In the genomic region with DNA sequence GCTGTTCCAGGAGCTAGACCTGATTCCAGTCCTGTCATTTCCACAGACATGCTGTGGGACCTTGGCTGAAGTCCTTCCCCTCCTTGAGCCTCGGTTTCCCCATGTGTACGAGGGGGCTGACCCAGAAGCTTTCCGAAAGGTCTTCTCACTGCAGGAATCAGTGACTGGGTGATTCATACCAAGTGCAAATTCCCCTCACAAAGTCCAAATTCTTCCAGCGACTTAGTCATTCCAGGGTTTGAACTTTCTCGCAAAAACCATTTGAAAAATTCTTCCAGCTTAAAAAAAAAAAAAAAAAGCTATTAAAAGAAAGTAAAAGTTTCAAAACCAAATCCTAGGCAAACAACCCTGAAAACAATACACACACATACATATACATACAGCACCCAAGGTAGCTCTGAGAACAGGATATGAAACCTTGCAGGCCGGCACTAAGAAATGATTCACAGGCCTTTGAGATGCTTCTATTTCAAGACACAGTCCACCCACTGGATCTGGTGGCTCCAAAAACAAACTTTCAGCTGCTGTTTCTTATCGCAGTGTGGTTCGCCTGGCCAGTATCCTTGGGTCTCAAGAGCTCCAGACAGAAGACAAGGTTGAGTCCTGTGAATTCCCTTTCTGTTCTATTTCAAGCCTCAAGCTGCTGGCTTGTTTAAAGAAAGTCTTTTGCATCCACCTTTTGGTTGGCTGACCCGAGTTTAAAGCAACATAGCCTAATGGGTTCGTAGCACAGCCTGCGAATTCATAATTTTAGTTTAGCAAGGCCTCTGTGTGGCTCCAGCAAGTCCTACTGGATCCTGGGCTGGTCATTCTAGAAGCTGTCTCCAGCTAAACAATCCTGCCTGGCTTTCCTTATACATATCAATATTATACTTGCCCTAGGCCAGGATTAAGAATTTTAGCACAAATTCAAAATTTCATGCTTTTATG, we compare ENCODE assay signal across 8 cellular contexts. TPM values are rescaled to one million over a fixed set of nuclear protein-coding genes. Genes with fewer than 3 reads are reported as not detected.
DNase-seq lines count a peak whose midpoint lies in the region; ATAC-seq and TF ChIP-seq lines count a peak whose summit lies in the region.

No MANE protein-coding gene starts in this region.

- no peaks in the 10 kb centered on the region for H4K20me1 ChIP-seq in GM23338 (replicated peaks; ENCODE audit: insufficient read depth)

- no peak overlapping the region for H3K4me3 ChIP-seq in GM23338
- H3K4me3 ChIP-seq in brain microvascular endothelial cell (ENCODE audit: low read depth, low read length): peak overlapping the region; percentile 33

- H3K27me3 Mint-ChIP-seq in GM23338 (ENCODE audit: insufficient read depth, low read depth, poor library complexity) (peaks cover 8% of the 10 kb centered on the region), mesothelial cell of epicardium (ENCODE audit: low read depth) (no peaks in the 10 kb centered on the region)

- H3K27ac Mint-ChIP-seq in GM23338 (no peak overlapping the region), mesothelial cell of epicardium (peak overlapping the region; percentile 95)

- H3K4me1 ChIP-seq in GM23338 (ENCODE audit: insufficient read depth): peaks cover 11% of the 10 kb centered on the region

- no peaks in the 10 kb centered on the region for H3K79me2 ChIP-seq in GM23338 (replicated peaks; ENCODE audit: insufficient read depth)

- in situ Hi-C loops in GM13976 (cut with MboI; ENCODE audit: low sequenced_read_pairs, unreplicated experiment): no loop called here
- in situ Hi-C loops in brain microvascular endothelial cell (cut with HindIII; ENCODE audit: low pct_ligation_motif_present, low sequenced_read_pairs): no loop called here

- no peak overlapping the region for H3K4me2 ChIP-seq in GM23338

- H3F3A ChIP-seq in GM23338 (replicated peaks; ENCODE audit: low read depth): no peaks in the 10 kb centered on the region

- H3K9me3 Mint-ChIP-seq in GM23338 (peaks cover 7% of the 10 kb centered on the region; the same call in 1 of the 3 replicates), mesothelial cell of epicardium (peaks cover 6% of the 10 kb centered on the region)

- no peaks in the 10 kb centered on the region for H3K9me2 ChIP-seq in GM23338 (ENCODE audit: insufficient read depth)

- H3K36me3 Mint-ChIP-seq in GM23338 (ENCODE audit: low read depth) (peaks cover 4% of the 10 kb centered on the region; the same call in 1 of the 3 replicates), mesothelial cell of epicardium (no peaks in the 10 kb centered on the region)

- no peaks in the 10 kb centered on the region for H3K36me3 ChIP-seq in GM23338 (ENCODE audit: insufficient read depth)
- H3K36me3 ChIP-seq in brain microvascular endothelial cell (replicated peaks): no peaks in the 10 kb centered on the region

- DNase-seq in GM13976 (ENCODE audit: low spot score) (peak; percentile 74), GM23338 (ENCODE audit: low spot score) (no peak), NOMO-1 treated with DMSO at 0.1 percent for 48 hours (lab: John Stamatoyannopoulos, UW; ENCODE audit: unreplicated experiment) (peak; percentile 81), brain microvascular endothelial cell (peak; percentile 99), mesothelial cell of epicardium (ENCODE audit: low spot score in 2 of 2, unreplicated experiment in 2 of 2) (no peak), DMS53 (lab: John Stamatoyannopoulos, UW) (no peak), NCI-H1092 treated with DMSO at 0.1 percent for 48 hours (lab: John Stamatoyannopoulos, UW) (no peak)
- no peak for DNase-seq in central memory CD4-positive, alpha-beta T cell

- H3K27ac ChIP-seq in GM23338 (ENCODE audit: low read depth) (no peak overlapping the region), brain microvascular endothelial cell (peak overlapping the region; percentile 99)

- ATAC-seq in GM23338: no peak

- H3K4me1 Mint-ChIP-seq in GM23338 (peaks cover 31% of the 10 kb centered on the region), mesothelial cell of epicardium (peaks cover 45% of the 10 kb centered on the region)

- TF ChIP-seq CTCF in GM13976 (IDR thresholded peaks at IDR 0.05; ENCODE audit: borderline replicate concordance, control extremely low read depth, extremely low read depth, insufficient read depth, missing control alignments): no peak
- no peak for TF ChIP-seq CTCF in GM23338 (conservative IDR thresholded peaks at IDR 0.05; ENCODE audit: low read depth in 2 of 2)
- TF ChIP-seq CTCF in brain microvascular endothelial cell (IDR thresholded peaks at IDR 0.05; ENCODE audit: low read depth, low read length, missing control alignments): no peak
- TF ChIP-seq CTCF in mesothelial cell of epicardium (IDR thresholded peaks at IDR 0.05; ENCODE audit: unreplicated experiment): no peak

- H3K4me3 Mint-ChIP-seq in GM23338 (no peak overlapping the region; the same call in 2 of the 3 replicates), mesothelial cell of epicardium (no peak overlapping the region)

- H3K27me3 ChIP-seq in GM23338 (ENCODE audit: insufficient read depth): no peaks in the 10 kb centered on the region
- no peaks in the 10 kb centered on the region for H3K27me3 ChIP-seq in brain microvascular endothelial cell (replicated peaks)

- H2AFZ ChIP-seq in GM23338: peak overlapping the region; percentile 86

TF ChIP-seq in GM23338, 12 proteins besides CTCF, POLR2A, EP300 and RAD21 (continues in another document):
- TF ChIP-seq ZNF331 (CRISPR knock-in tag; IDR thresholded peaks at IDR 0.05; ENCODE audit: low read depth): no peak
- TF ChIP-seq, protein P1, sequence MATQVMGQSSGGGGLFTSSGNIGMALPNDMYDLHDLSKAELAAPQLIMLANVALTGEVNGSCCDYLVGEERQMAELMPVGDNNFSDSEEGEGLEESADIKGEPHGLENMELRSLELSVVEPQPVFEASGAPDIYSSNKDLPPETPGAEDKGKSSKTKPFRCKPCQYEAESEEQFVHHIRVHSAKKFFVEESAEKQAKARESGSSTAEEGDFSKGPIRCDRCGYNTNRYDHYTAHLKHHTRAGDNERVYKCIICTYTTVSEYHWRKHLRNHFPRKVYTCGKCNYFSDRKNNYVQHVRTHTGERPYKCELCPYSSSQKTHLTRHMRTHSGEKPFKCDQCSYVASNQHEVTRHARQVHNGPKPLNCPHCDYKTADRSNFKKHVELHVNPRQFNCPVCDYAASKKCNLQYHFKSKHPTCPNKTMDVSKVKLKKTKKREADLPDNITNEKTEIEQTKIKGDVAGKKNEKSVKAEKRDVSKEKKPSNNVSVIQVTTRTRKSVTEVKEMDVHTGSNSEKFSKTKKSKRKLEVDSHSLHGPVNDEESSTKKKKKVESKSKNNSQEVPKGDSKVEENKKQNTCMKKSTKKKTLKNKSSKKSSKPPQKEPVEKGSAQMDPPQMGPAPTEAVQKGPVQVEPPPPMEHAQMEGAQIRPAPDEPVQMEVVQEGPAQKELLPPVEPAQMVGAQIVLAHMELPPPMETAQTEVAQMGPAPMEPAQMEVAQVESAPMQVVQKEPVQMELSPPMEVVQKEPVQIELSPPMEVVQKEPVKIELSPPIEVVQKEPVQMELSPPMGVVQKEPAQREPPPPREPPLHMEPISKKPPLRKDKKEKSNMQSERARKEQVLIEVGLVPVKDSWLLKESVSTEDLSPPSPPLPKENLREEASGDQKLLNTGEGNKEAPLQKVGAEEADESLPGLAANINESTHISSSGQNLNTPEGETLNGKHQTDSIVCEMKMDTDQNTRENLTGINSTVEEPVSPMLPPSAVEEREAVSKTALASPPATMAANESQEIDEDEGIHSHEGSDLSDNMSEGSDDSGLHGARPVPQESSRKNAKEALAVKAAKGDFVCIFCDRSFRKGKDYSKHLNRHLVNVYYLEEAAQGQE (IDR thresholded peaks at IDR 0.05; ENCODE audit: unreplicated experiment): no peak
- no peak for TF ChIP-seq JUNB (IDR thresholded peaks at IDR 0.05; ENCODE audit: unreplicated experiment)
- no peak for TF ChIP-seq NANOG (IDR thresholded peaks at IDR 0.05; ENCODE audit: borderline replicate concordance)

RNA-seq across cellular contexts. Expression of a gene that starts 18.0 kb away (rescaled TPM):
- 153 and 164 TPM in 2 replicates for total RNA-seq in GM23338 (2014; rRNA removed; shearing (Covaris generic))
- polyA plus RNA-seq in GM23338 (2016; fragmentation: Nextera tagmentation; extraction: Ambion mirVana): 330 and 345 TPM in 2 replicates
- 456 to 487 TPM (median 468 TPM) in 3 replicates for total RNA-seq in mesothelial cell of epicardium

RNA-seq across cellular contexts. Expression of a gene that starts 46.3 kb away (rescaled TPM):
- 2.6 and 3.4 TPM in 2 replicates for total RNA-seq in GM23338 (2014; rRNA removed; shearing (Covaris generic))
- 0.78 and 1.6 TPM in 2 replicates for polyA plus RNA-seq in GM23338 (2016; fragmentation: Nextera tagmentation; extraction: Ambion mirVana)
- total RNA-seq in mesothelial cell of epicardium: 4.2 to 5.7 TPM (median 4.8 TPM) in 3 replicates

Comparison
In these comparisons a context has a peak if more than half of its experiments do, and no peak if none do; other contexts are left out.
1. DNase-seq: peak in GM13976 (single experiment), NOMO-1 treated with DMSO at 0.1 percent for 48 hours (single experiment) and brain microvascular endothelial cell (single experiment); none in GM23338 (single experiment), mesothelial cell of epicardium (0 of 2), DMS53 (single experiment), NCI-H1092 treated with DMSO at 0.1 percent for 48 hours (single experiment) and central memory CD4-positive, alpha-beta T cell (single experiment).